21 cellular contexts compared by ENCODE assay signal in the genomic region with DNA sequence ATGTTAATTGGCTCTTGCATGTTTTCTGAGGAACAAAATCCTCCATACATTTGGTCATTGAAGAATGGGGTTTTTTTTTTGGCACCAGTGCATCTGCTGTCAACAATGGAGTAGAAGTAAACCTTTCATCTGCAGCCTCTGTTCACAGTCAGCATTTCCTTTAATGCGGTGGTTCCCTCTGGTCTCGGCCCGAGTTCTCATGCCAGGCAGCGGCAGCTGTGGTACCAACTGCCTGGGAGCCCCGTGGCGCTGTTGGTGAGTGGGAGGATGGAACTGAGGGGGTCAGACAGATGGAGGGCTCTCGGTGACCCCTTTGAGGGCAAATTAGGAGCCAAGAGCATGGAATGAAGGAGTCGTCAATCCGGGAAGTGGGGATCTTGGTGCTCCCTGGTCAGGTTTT.
DNase-seq lines count a peak whose midpoint lies in the region; ATAC-seq and TF ChIP-seq lines count a peak whose summit lies in the region.
"Had no signal": no experiment of that assay in that cellular context is flagged by ENCODE, and none has a peak within 500 bp of the region (broad histone marks: within the 10 kb centered on the region; RNA-seq: fewer than 3 reads in every experiment).

No MANE protein-coding gene starts in this region.

- H3K27ac ChIP-seq in layer of hippocampus (ENCODE audit: low read depth, low read length): peak overlapping the region; percentile 5
- peak overlapping the region; percentile 79 to 92 (median 86) for H3K27ac ChIP-seq in gastrocnemius medialis

- peak overlapping the region; percentile 6 for H3K27ac Mint-ChIP-seq in activated T-cell treated with anti-CD3 and anti-CD28 coated beads, Interleukin-2, amount 50 U/mL, for 24 hours
- H3K27ac Mint-ChIP-seq: HFFc6; nephron; stimulated activated memory B cell treated with anti-CD40 and anti-IgM and Interleukin-4, amounts not matched to agents 10 μg/mL and 1 μg/mL and 100 μg/mL, for 72 hours had no signal

- no peak overlapping the region for H3K4me3 Mint-ChIP-seq in activated T-cell treated with anti-CD3 and anti-CD28 coated beads, Interleukin-2, amount 50 U/mL, for 24 hours
- H3K4me3 Mint-ChIP-seq: activated T-cell treated with anti-CD3 and anti-CD28 coated beads, Interleukin-2, amount 50 U/mL, for 4 hours; CD4-positive, alpha-beta memory T cell; HFFc6; nephron; stimulated activated memory B cell treated with anti-CD40 and anti-IgM and Interleukin-4, amounts not matched to agents 10 μg/mL and 1 μg/mL and 100 μg/mL, for 72 hours had no signal

- H3K4me1 ChIP-seq in gastrocnemius medialis: peaks cover 84 to 86% of the 10 kb centered on the region in 2 donors

- H3K27me3 Mint-ChIP-seq in activated T-cell treated with anti-CD3 and anti-CD28 coated beads, Interleukin-2, amount 50 U/mL, for 24 hours: no peaks in the 10 kb centered on the region
- H3K27me3 Mint-ChIP-seq: CD4-positive, alpha-beta memory T cell; stimulated activated memory B cell treated with anti-CD40 and anti-IgM and Interleukin-4, amounts not matched to agents 10 μg/mL and 1 μg/mL and 100 μg/mL, for 72 hours had no signal

- no peaks in the 10 kb centered on the region for H3K27me3 ChIP-seq in layer of hippocampus (ENCODE audit: control insufficient read depth, insufficient read depth, low read length)
- H3K27me3 ChIP-seq in gastrocnemius medialis: no peaks in the 10 kb centered on the region

- H3K36me3 ChIP-seq in gastrocnemius medialis: peaks cover 0 to 19% of the 10 kb centered on the region in 2 donors

- TF ChIP-seq CTCF in gastrocnemius medialis (IDR thresholded peaks at IDR 0.05 in 4 of 5, conservative IDR thresholded peaks at IDR 0.05 in 1 of 5): no peak

- H3K4me1 Mint-ChIP-seq in activated T-cell treated with anti-CD3 and anti-CD28 coated beads, Interleukin-2, amount 50 U/mL, for 24 hours (ENCODE audit: low read depth): peaks cover 61% of the 10 kb centered on the region

- no peak for TF ChIP-seq POLR2A in gastrocnemius medialis (IDR thresholded peaks at IDR 0.05)

- no peak for DNase-seq in activated T-cell treated with anti-CD3 and anti-CD28 coated beads, Interleukin-2, amount 50 U/mL, for 24 hours
- no peak for DNase-seq in activated T-cell treated with anti-CD3 and anti-CD28 coated beads, Interleukin-2, amount 50 U/mL, for 1 hour
- DNase-seq in NCI-H1092 treated with DMSO at 0.1 percent for 48 hours (lab: John Stamatoyannopoulos, UW): peak; percentile 69
- DNase-seq in gastrocnemius medialis: no peak
- DNase-seq in KG1 (lab: John Stamatoyannopoulos, UW): no peak
- no peak for DNase-seq in Kasumi-1 (lab: John Stamatoyannopoulos, UW)
- DNase-seq: activated CD4-positive, alpha-beta T cell treated with anti-CD3 and anti-CD28 coated beads, Interleukin-2, amount 50 U/mL, for 48 hours; activated T-cell treated with anti-CD3 and anti-CD28 coated beads, Interleukin-2, amount 50 U/mL, for 4 hours; amniotic stem cell; CD4-positive, alpha-beta memory T cell; central memory CD4-positive, alpha-beta T cell; DND-41; effector memory CD4-positive, alpha-beta T cell; HFFc6; mammary epithelial cell; stimulated activated CD4-positive, alpha-beta T cell treated with anti-CD3 and anti-CD28 coated beads, Interleukin-15, amount 100 ng/mL, for 24 hours had no signal

- intact Hi-C loops in gastrocnemius medialis (cut with DNase I; ENCODE audit: low total_unique reads): no loop called here

- in situ Hi-C loops in gastrocnemius medialis (cut with MboI; ENCODE audit: low sequenced_read_pairs in 4 of 4): no loop called here

- H3K4me3 ChIP-seq in gastrocnemius medialis: no peak overlapping the region
- H3K4me3 ChIP-seq: K562 had no signal

- ATAC-seq in gastrocnemius medialis (no peak), GM18519 (IDR thresholded peaks at IDR 0.05; ENCODE audit: low FRiP score, unreplicated experiment) (no peak)
- ATAC-seq: activated T-cell treated with anti-CD3 and anti-CD28 coated beads, Interleukin-2, amount 50 U/mL, for 4 hours; K562; stimulated activated memory B cell treated with anti-CD40 and anti-IgM and Interleukin-4, amounts not matched to agents 10 μg/mL and 1 μg/mL and 100 μg/mL, for 72 hours had no signal

- H3K9me3 Mint-ChIP-seq in activated T-cell treated with anti-CD3 and anti-CD28 coated beads, Interleukin-2, amount 50 U/mL, for 24 hours: no peaks in the 10 kb centered on the region
- H3K9me3 Mint-ChIP-seq: activated T-cell treated with anti-CD3 and anti-CD28 coated beads, Interleukin-2, amount 50 U/mL, for 4 hours; CD4-positive, alpha-beta memory T cell; HFFc6; nephron; stimulated activated memory B cell treated with anti-CD40 and anti-IgM and Interleukin-4, amounts not matched to agents 10 μg/mL and 1 μg/mL and 100 μg/mL, for 72 hours had no signal

- H3K9me3 ChIP-seq in gastrocnemius medialis: no peaks in the 10 kb centered on the region

- H3K36me3 Mint-ChIP-seq in activated T-cell treated with anti-CD3 and anti-CD28 coated beads, Interleukin-2, amount 50 U/mL, for 24 hours (ENCODE audit: low read depth): peaks cover 74% of the 10 kb centered on the region
